ENCODE assay signal across 19 cellular contexts in genomic region chr12:32450363-32450762, GRCh38.
"Had no signal": no experiment of that assay in that cellular context is flagged by ENCODE, and none has a peak within 500 bp of the region (broad histone marks: within the 10 kb centered on the region; RNA-seq: fewer than 3 reads in every experiment).

No MANE protein-coding gene starts in this region.

- H3K27me3 ChIP-seq: esophagus muscularis mucosa, ovary, spleen had no signal

- H3K27ac ChIP-seq: coronary artery, esophagus muscularis mucosa, ovary, VCaP had no signal

- H3K4me3 ChIP-seq: coronary artery, esophagus muscularis mucosa, ovary, spleen had no signal

- H3K9me3 ChIP-seq: esophagus muscularis mucosa, ovary, spleen had no signal

- H3K27ac Mint-ChIP-seq: activated naive CD4-positive, alpha-beta T cell treated with anti-CD3 and anti-CD28 coated beads, Interleukin-2, amount 10 ng/mL, durations not matched to agents 7 days and 5 days; memory B cell; naive thymus-derived CD4-positive, alpha-beta T cell; stimulated activated memory B cell treated with anti-CD40 and anti-IgM and Interleukin-4, amounts not matched to agents 10 μg/mL and 1 μg/mL and 100 μg/mL, for 72 hours; T-helper 17 cell had no signal

- H3K36me3 ChIP-seq: esophagus muscularis mucosa, ovary, spleen had no signal

- H3K4me1 Mint-ChIP-seq: activated naive CD4-positive, alpha-beta T cell treated with anti-CD3 and anti-CD28 coated beads, Interleukin-2, amount 10 ng/mL, durations not matched to agents 7 days and 5 days had no signal

- H3K9me3 Mint-ChIP-seq: activated naive CD4-positive, alpha-beta T cell treated with anti-CD3 and anti-CD28 coated beads, Interleukin-2, amount 10 ng/mL, durations not matched to agents 7 days and 5 days; memory B cell; naive thymus-derived CD4-positive, alpha-beta T cell; stimulated activated memory B cell treated with anti-CD40 and anti-IgM and Interleukin-4, amounts not matched to agents 10 μg/mL and 1 μg/mL and 100 μg/mL, for 72 hours had no signal

- H3K36me3 Mint-ChIP-seq: activated naive CD4-positive, alpha-beta T cell treated with anti-CD3 and anti-CD28 coated beads, Interleukin-2, amount 10 ng/mL, durations not matched to agents 7 days and 5 days; memory B cell; naive thymus-derived CD4-positive, alpha-beta T cell; stimulated activated memory B cell treated with anti-CD40 and anti-IgM and Interleukin-4, amounts not matched to agents 10 μg/mL and 1 μg/mL and 100 μg/mL, for 72 hours had no signal

- DNase-seq: activated CD4-positive, alpha-beta T cell treated with anti-CD3 and anti-CD28 coated beads for 1 hour; activated CD8-positive, alpha-beta memory T cell treated with anti-CD3 and anti-CD28 coated beads for 24 hours; activated CD8-positive, alpha-beta memory T cell treated with anti-CD3 and anti-CD28 coated beads, Interleukin-2, amount 50 U/mL, for 48 hours; activated effector memory CD4-positive, alpha-beta T cell treated with Interleukin-2 at 50 U/mL for 16 hours; activated naive CD4-positive, alpha-beta T cell treated with anti-CD3 and anti-CD28 coated beads, Interleukin-2, amount 10 ng/mL, durations not matched to agents 7 days and 5 days; activated T-cell treated with anti-CD3 and anti-CD28 coated beads, Interleukin-2, amount 50 U/mL, for 48 hours; aorta; hippocampal formation; kidney; naive thymus-derived CD4-positive, alpha-beta T cell; ovary; spleen; stimulated activated CD4-positive, alpha-beta T cell treated with anti-CD3 and anti-CD28 coated beads, Interleukin-4, amount 100 ng/mL, for 4 hours; T-helper 17 cell had no signal

- ATAC-seq: naive thymus-derived CD4-positive, alpha-beta T cell; stimulated activated memory B cell treated with anti-CD40 and anti-IgM and Interleukin-4, amounts not matched to agents 10 μg/mL and 1 μg/mL and 100 μg/mL, for 72 hours; T-helper 17 cell had no signal

- H3K4me3 Mint-ChIP-seq: activated naive CD4-positive, alpha-beta T cell treated with anti-CD3 and anti-CD28 coated beads, Interleukin-2, amount 10 ng/mL, durations not matched to agents 7 days and 5 days; memory B cell; naive thymus-derived CD4-positive, alpha-beta T cell; stimulated activated memory B cell treated with anti-CD40 and anti-IgM and Interleukin-4, amounts not matched to agents 10 μg/mL and 1 μg/mL and 100 μg/mL, for 72 hours; T-helper 17 cell had no signal
